Comparison of ENCODE assay signal across 22 cellular contexts in the genomic region with DNA sequence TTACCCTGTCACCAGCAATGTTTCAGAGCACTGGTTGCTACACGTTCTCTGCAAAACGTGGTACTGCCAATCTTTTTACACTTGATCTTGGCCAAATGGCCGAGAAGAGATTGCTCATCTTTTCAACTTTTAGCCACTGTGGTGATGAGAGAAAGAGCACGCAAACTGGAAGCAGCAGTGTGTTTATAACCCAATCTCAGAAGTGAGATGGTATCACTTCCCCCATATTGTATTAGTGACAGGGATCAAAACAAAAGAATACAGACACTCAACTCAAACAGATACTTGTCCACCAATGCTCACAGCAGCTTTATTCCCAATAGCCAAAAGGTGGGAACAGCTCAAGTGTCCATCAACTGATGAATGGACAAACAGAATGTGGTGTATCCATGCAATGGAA.
"Had no signal": no experiment of that assay in that cellular context is flagged by ENCODE, and none has a peak within 500 bp of the region (broad histone marks: within the 10 kb centered on the region; RNA-seq: fewer than 3 reads in every experiment).

No MANE protein-coding gene starts in this region.

- H3K36me3 ChIP-seq: gastrocnemius medialis, heart left ventricle, ovary, right atrium auricular region, sigmoid colon, tibial artery had no signal

- ATAC-seq: esophagus mucosa; gastrocnemius medialis; heart left ventricle; left lobe of liver; stimulated activated memory B cell treated with anti-CD40 and anti-IgM and Interleukin-4, amounts not matched to agents 10 μg/mL and 1 μg/mL and 100 μg/mL, for 72 hours; stimulated activated naive CD8-positive, alpha-beta T cell treated with anti-CD3 and anti-CD28 coated beads, Interleukin-15, Interleukin-2, amounts not matched to agents 100 U/mL and 50 U/mL, for 24 hours had no signal

- H2AFZ ChIP-seq: hepatocyte had no signal

- DNase-seq: effector CD8-positive, alpha-beta T cell; endodermal cell; foreskin fibroblast; gastrocnemius medialis; heart left ventricle; kidney; natural killer cell; occipital lobe; ovary; sigmoid colon; stimulated activated CD4-positive, alpha-beta T cell treated with anti-CD3 and anti-CD28 coated beads, Interleukin-4, amount 100 ng/mL, for 4 hours; stimulated activated naive CD8-positive, alpha-beta T cell treated with anti-CD3 and anti-CD28 coated beads, Interleukin-15, Interleukin-2, amounts not matched to agents 100 U/mL and 50 U/mL, for 24 hours; substantia nigra; testis; tibial artery had no signal

- H3K4me1 ChIP-seq: gastrocnemius medialis, heart left ventricle, right atrium auricular region, testis, tibial artery had no signal

- H3K27ac ChIP-seq: epithelial cell of prostate, gastrocnemius medialis, heart left ventricle, hepatocyte, ovary, right atrium auricular region, sigmoid colon, testis, tibial artery had no signal

- H3K4me2 ChIP-seq: hepatocyte had no signal

- FAIRE-seq: kidney had no signal

- H3K4me3 ChIP-seq: gastrocnemius medialis, heart left ventricle, hepatocyte, lung, ovary, right atrium auricular region, sigmoid colon, testis, tibial artery had no signal

- H3K9me3 ChIP-seq: gastrocnemius medialis, heart left ventricle, ovary, right atrium auricular region, sigmoid colon, testis, tibial artery had no signal

- H3K79me2 ChIP-seq: hepatocyte had no signal

- H3K27me3 ChIP-seq: gastrocnemius medialis, heart left ventricle, hepatocyte, ovary, right atrium auricular region, sigmoid colon, testis, tibial artery had no signal
